Comparison of ENCODE assay signal across 14 cellular contexts in genomic region chr15:40775007-40775406, GRCh38. TPM values are rescaled to one million over a fixed set of nuclear protein-coding genes. Genes with fewer than 3 reads are reported as not detected.
DNase-seq lines count a peak whose midpoint lies in the region; ATAC-seq, FAIRE-seq and TF ChIP-seq lines count a peak whose summit lies in the region.
"Had no signal": no experiment of that assay in that cellular context is flagged by ENCODE, and none has a peak within 500 bp of the region (broad histone marks: within the 10 kb centered on the region; RNA-seq: fewer than 3 reads in every experiment).

No MANE protein-coding gene starts in this region.

- H3K79me2 ChIP-seq in K562 (ENCODE audit: control insufficient read depth, insufficient read depth, low read length) = no peaks in the 10 kb centered on the region

- peak overlapping the region; percentile 5 for H2BK120ac ChIP-seq in neuronal stem cell (ENCODE audit: low read depth, low read length)

- no peak overlapping the region for H2BK15ac ChIP-seq in neuronal stem cell (ENCODE audit: low read length)

- H4K8ac ChIP-seq in neuronal stem cell (ENCODE audit: low read depth, low read length) = no peak overlapping the region

- H3K36me3 ChIP-seq in BLaER1 (peaks cover 70% of the 10 kb centered on the region), K562 (ENCODE audit: control insufficient read depth, insufficient read depth, low read length) (peaks cover 64% of the 10 kb centered on the region; the same call in 2 of the 3 replicates), neuronal stem cell (replicated peaks in 1 of 2; ENCODE audit: control insufficient read depth in 2 of 2, insufficient read depth in 2 of 2, low read length in 2 of 2) (peaks cover 30 to 74% of the 10 kb centered on the region in 2 donors), left lung (peaks cover 0 to 100% of the 10 kb centered on the region in 2 donors)

- H3K9me1 ChIP-seq in K562 (ENCODE audit: control insufficient read depth, insufficient read depth, low read length) = no peaks in the 10 kb centered on the region

- H2AFZ ChIP-seq in K562 (ENCODE audit: low read depth, low read length) (no peak overlapping the region), neuronal stem cell (ENCODE audit: low read length) (no peak overlapping the region)

- H3K27me3 ChIP-seq in BLaER1 (no peaks in the 10 kb centered on the region), K562 (ENCODE audit: control insufficient read depth in 2 of 2, insufficient read depth in 2 of 2, low read length in 2 of 2) (no peaks in the 10 kb centered on the region), neuronal stem cell (ENCODE audit: control insufficient read depth in 3 of 3, insufficient read depth in 3 of 3, low read depth in 1 of 3, low read length in 3 of 3) (no peaks in the 10 kb centered on the region), left lung (no peaks in the 10 kb centered on the region)

- H3K36me3 Mint-ChIP-seq in activated T-cell treated with anti-CD3 and anti-CD28 coated beads, Interleukin-2, amount 50 U/mL, for 24 hours (ENCODE audit: low read depth) = peaks cover 89% of the 10 kb centered on the region

- H2BK5ac ChIP-seq in neuronal stem cell (ENCODE audit: low read length) = no peak overlapping the region

- peak overlapping the region; percentile 10; the same call in 1 of the 2 replicates for H3K9ac ChIP-seq in BLaER1
- H3K9ac ChIP-seq in K562 (ENCODE audit: insufficient read depth in 1 of 2, low read depth in 2 of 2, low read length in 2 of 2) = peak overlapping the region in 1 of 2 experiments; percentile 19; a peak in 3 of 4 replicates
- peak overlapping the region; percentile 21 for H3K9ac ChIP-seq in neuronal stem cell (ENCODE audit: low read depth, low read length, poor library complexity)

- intact Hi-C loops in K562 (cut with micrococcal nuclease) (no loop called here), head of caudate nucleus (cut with DNase I) (no loop called here), left lung (cut with DNase I) (no loop called here)

- H3K27ac Mint-ChIP-seq in activated T-cell treated with anti-CD3 and anti-CD28 coated beads, Interleukin-2, amount 50 U/mL, for 24 hours = no peak overlapping the region

- in situ Hi-C loops in K562 (cut with MboI) = no loop called here

- POLR2A ChIA-PET in K562 (lab: Yijun Ruan, JAX) = interaction anchor here (0.9 to 1.0 kb wide), 2 partner anchors 13 to 61 kb away, joined by 3 read pairs; no protein-coding TSS in a partner anchor

- H3K27me3 Mint-ChIP-seq in activated T-cell treated with anti-CD3 and anti-CD28 coated beads, Interleukin-2, amount 50 U/mL, for 24 hours = no peaks in the 10 kb centered on the region
- H3K27me3 Mint-ChIP-seq: CD4-positive, alpha-beta memory T cell had no signal

- no peak for TF ChIP-seq POLR2A in K562 (conservative IDR thresholded peaks at IDR 0.05)

- WGBS in K562 (ENCODE audit: insufficient coverage, low coverage, missing lambda C conversion rate) = 62% methylated on average over 10 of the region's 10 CpGs
- no CpG with 5 or more reads among the region's 10 CpGs for whole genome bisulfite sequencing in neuronal stem cell (ENCODE audit: extremely low coverage in 2 of 2, insufficient read length in 2 of 2, insufficient replicate concordance in 1 of 2), 2 donors

- H3K4me1 ChIP-seq in BLaER1 = peaks cover 62% of the 10 kb centered on the region
- peaks cover 10 to 12% of the 10 kb centered on the region in 2 experiments; a peak in 4 of 5 replicates for H3K4me1 ChIP-seq in K562 (replicated peaks in 1 of 2; ENCODE audit: control insufficient read depth in 2 of 2, insufficient read depth in 2 of 2, low read length in 2 of 2)
- no peaks in the 10 kb centered on the region for H3K4me1 ChIP-seq in neuronal stem cell (ENCODE audit: control insufficient read depth in 2 of 2, insufficient read depth in 1 of 2, low read depth in 1 of 2, low read length in 2 of 2)
- peaks cover 0 to 7% of the 10 kb centered on the region in 2 donors for H3K4me1 ChIP-seq in left lung

- TF ChIP-seq CTCF in K562 (IDR thresholded peaks at IDR 0.05 in 2 of 3, conservative IDR thresholded peaks at IDR 0.05 in 1 of 3; ENCODE audit: insufficient read depth in 2 of 3, low read depth in 1 of 3, low read length in 3 of 3) (no peak), left lung (IDR thresholded peaks at IDR 0.05) (no peak)

- no peak overlapping the region for H3K14ac ChIP-seq in neuronal stem cell (ENCODE audit: low read length)

- no TSS peak for BruUV-seq in K562 (replicated peaks; lab: Mats Ljungman, UMichigan)

- no peak overlapping the region for H4K91ac ChIP-seq in neuronal stem cell (ENCODE audit: low read depth, low read length, poor library complexity)

- H4K20me1 ChIP-seq in BLaER1 = peaks cover 27% of the 10 kb centered on the region; the same call in 1 of the 2 replicates
- no peaks in the 10 kb centered on the region for H4K20me1 ChIP-seq in K562 (replicated peaks; ENCODE audit: control insufficient read depth, insufficient read depth, low read length)

- H2AK5ac ChIP-seq in neuronal stem cell (ENCODE audit: low read depth, low read length) = no peak overlapping the region

- no peak for TF ChIP-seq RAD21 in K562 (CRISPR knock-in tag; conservative IDR thresholded peaks at IDR 0.05 in 1 of 2, IDR thresholded peaks at IDR 0.05 in 1 of 2)

- H3K9me3 ChIP-seq in BLaER1 (no peaks in the 10 kb centered on the region), K562 (replicated peaks; ENCODE audit: control insufficient read depth, insufficient read depth, low read depth, low read length) (no peaks in the 10 kb centered on the region), neuronal stem cell (replicated peaks in 1 of 2; ENCODE audit: control insufficient read depth in 2 of 2, insufficient read depth in 1 of 2, low read depth in 1 of 2, low read length in 2 of 2) (peaks cover 0 to 2% of the 10 kb centered on the region in 2 donors), left lung (no peaks in the 10 kb centered on the region)

- CTCF ChIA-PET in K562 (lab: Yijun Ruan, JAX; ENCODE audit: low intra/inter-chr PET ratio) = no interaction called here

- FAIRE-seq in K562 (lab: Jason Lieb, UNC) = no peak
- FAIRE-seq: GM12878 had no signal

- H3K27ac ChIP-seq in BLaER1 = peak overlapping the region; percentile 30; the same call in 1 of the 2 replicates
- 0 out of 3 replicates have a peak overlapping the region, but pooled peaks have one; percentile 21 for H3K27ac ChIP-seq in K562 (ENCODE audit: extremely low read depth, low read depth, low read length)
- H3K27ac ChIP-seq in neuronal stem cell (replicated peaks; ENCODE audit: low read length) = no peak overlapping the region
- no peak overlapping the region for H3K27ac ChIP-seq in left lung

- H2BK12ac ChIP-seq in neuronal stem cell (ENCODE audit: low read length) = no peak overlapping the region

- H3K79me1 ChIP-seq in neuronal stem cell (ENCODE audit: low read depth, low read length) = peaks cover 2% of the 10 kb centered on the region

- no peak overlapping the region for H3K23ac ChIP-seq in neuronal stem cell (ENCODE audit: low read depth, low read length, poor library complexity)

- ATAC-seq in K562 (no peak), left lung (no peak)
- ATAC-seq: GM12878 had no signal

- no peak for DNase-seq in K562 (ENCODE audit: extremely low read depth in 1 of 4, low spot score in 3 of 4)
- DNase-seq in head of caudate nucleus = peak in 25 of 42 donors; percentile 17 to 81 (median 47)
- no peak for DNase-seq in neuronal stem cell (ENCODE audit: low spot score)
- no peak for DNase-seq in inferior parietal cortex (ENCODE audit: extremely low spot score)
- no peak for DNase-seq in activated T-cell treated with anti-CD3 and anti-CD28 coated beads, Interleukin-2, amount 50 U/mL, for 24 hours
- DNase-seq in left lung = no peak
- DNase-seq: 8988T; AML-193; CD4-positive, alpha-beta memory T cell; DMS79; GOT3; H9 had no signal

- H3K4me3 Mint-ChIP-seq in activated T-cell treated with anti-CD3 and anti-CD28 coated beads, Interleukin-2, amount 50 U/mL, for 24 hours = no peak overlapping the region
- H3K4me3 Mint-ChIP-seq: CD4-positive, alpha-beta memory T cell; H9 had no signal

- no peaks in the 10 kb centered on the region for H3K9me3 Mint-ChIP-seq in activated T-cell treated with anti-CD3 and anti-CD28 coated beads, Interleukin-2, amount 50 U/mL, for 24 hours
- H3K9me3 Mint-ChIP-seq: H9 had no signal

- no peak overlapping the region for H3K4me3 ChIP-seq in BLaER1
- H3K4me3 ChIP-seq in K562 = no peak overlapping the region
- H3K4me3 ChIP-seq in neuronal stem cell (ENCODE audit: low read length in 2 of 2) = no peak overlapping the region
- H3K4me3 ChIP-seq in left lung = no peak overlapping the region
- H3K4me3 ChIP-seq: GM12878 had no signal

- H3K4me2 ChIP-seq in BLaER1 (peak overlapping the region; percentile 51), K562 (ENCODE audit: insufficient read depth, low read length) (peak overlapping the region; percentile 30; the same call in 1 of the 2 replicates), neuronal stem cell (ENCODE audit: insufficient read depth, low read length, poor library complexity, severe bottlenecking) (no peak overlapping the region)

- no peak overlapping the region for H3K18ac ChIP-seq in neuronal stem cell (ENCODE audit: low read length)

- no peak for TF ChIP-seq EP300 in K562 (IDR thresholded peaks at IDR 0.05; ENCODE audit: low read length)

- H3K4ac ChIP-seq in neuronal stem cell (ENCODE audit: low read length) = no peak overlapping the region

- H3K4me1 Mint-ChIP-seq in activated T-cell treated with anti-CD3 and anti-CD28 coated beads, Interleukin-2, amount 50 U/mL, for 24 hours (ENCODE audit: low read depth) = peaks cover 15% of the 10 kb centered on the region
- H3K4me1 Mint-ChIP-seq: H9 had no signal

RNA-seq across cellular contexts. Expression of gene C15orf62, which starts 5.2 kb away (rescaled TPM):
- 0.51 and 0.67 TPM in 2 replicates for total RNA-seq in K562 (2011; cell fraction: chromatin; rRNA removed; ENCODE audit: low replicate concordance)
- total RNA-seq in K562 (2011; cell fraction: nucleolus; rRNA removed) = 0.39 and 0.50 TPM in 2 replicates
- 0.22 TPM in 1 of 2 replicates, not detected in the other for total RNA-seq in K562 (2011; cell fraction: nucleoplasm; rRNA removed)
- 0.29 and 0.36 TPM in 2 replicates for total RNA-seq in K562 (2014; rRNA removed)
- total RNA-seq in K562 (2014; rRNA removed; fragmentation: Illumina TruSeq; extraction: Trizol) = 0.22 and 0.29 TPM in 2 replicates
- total RNA-seq in K562 (2015; rRNA removed; fragmentation: Illumina TruSeq; extraction: Trizol) = 0.57 and 0.76 TPM in 2 replicates
- 0.40 and 0.45 TPM in 2 replicates for total RNA-seq in K562 (2021)
- polyA plus RNA-seq in K562 (2011; rRNA removed) = 0.08 and 0.20 TPM in 2 replicates
- 0.12 and 0.15 TPM in 2 replicates for polyA plus RNA-seq in K562 (2011; cell fraction: cytosol; rRNA removed)
- 0.24 and 0.34 TPM in 2 replicates for polyA plus RNA-seq in K562 (2011; cell fraction: nucleus; rRNA removed)
- polyA plus RNA-seq in K562 (2012) = 1.0 and 2.9 TPM in 2 replicates
- polyA plus RNA-seq in K562 (2014; fragmentation: Illumina TruSeq; extraction: Trizol) = 0.28 and 0.31 TPM in 2 replicates
- polyA plus RNA-seq in K562 (2014; fragmentation: Nextera tagmentation; extraction: Ambion mirVana) = under 1 TPM in 1 of 2 experiments, not detected in 1; 0.01 TPM
- 0.17 and 0.32 TPM in 2 replicates for polyA plus RNA-seq in K562 (2014; rRNA removed)
- 0.28 and 0.36 TPM in 2 replicates for polyA minus RNA-seq in K562 (2011; rRNA and poly(A)+ RNA removed)
- polyA minus RNA-seq in K562 (2011; cell fraction: cytosol; rRNA and poly(A)+ RNA removed) = not detected in 2 replicates
- 0.27 and 0.67 TPM in 2 replicates for polyA minus RNA-seq in K562 (2011; cell fraction: nucleus; rRNA and poly(A)+ RNA removed)
- 0.03 TPM for polyA plus RNA-seq in neuronal stem cell (2013, experiment 1 of 2)
- polyA plus RNA-seq in neuronal stem cell (2013, experiment 2 of 2) = not detected
- under 1 TPM; 0.32 to 0.71 TPM for total RNA-seq in left lung

RNA-seq across cellular contexts. Expression of gene GCHFR, which starts 11.1 kb away (rescaled TPM):
- 5.8 and 10.5 TPM in 2 replicates for total RNA-seq in K562 (2011; cell fraction: chromatin; rRNA removed; ENCODE audit: low replicate concordance)
- 15.2 and 19.6 TPM in 2 replicates for total RNA-seq in K562 (2011; cell fraction: nucleolus; rRNA removed)
- 9.9 and 10.0 TPM in 2 replicates for total RNA-seq in K562 (2011; cell fraction: nucleoplasm; rRNA removed)
- total RNA-seq in K562 (2014; rRNA removed) = 81.2 and 83.5 TPM in 2 replicates
- total RNA-seq in K562 (2014; rRNA removed; fragmentation: Illumina TruSeq; extraction: Trizol) = 5.3 and 8.7 TPM in 2 replicates
- 28.2 and 30.0 TPM in 2 replicates for total RNA-seq in K562 (2015; rRNA removed; fragmentation: Illumina TruSeq; extraction: Trizol)
- 31.9 and 37.3 TPM in 2 replicates for total RNA-seq in K562 (2021)
- 20.8 and 33.6 TPM in 2 replicates for polyA plus RNA-seq in K562 (2011; rRNA removed)
- 73.6 and 108 TPM in 2 replicates for polyA plus RNA-seq in K562 (2011; cell fraction: cytosol; rRNA removed)
- 19.7 and 25.2 TPM in 2 replicates for polyA plus RNA-seq in K562 (2011; cell fraction: nucleus; rRNA removed)
- polyA plus RNA-seq in K562 (2012) = 27.0 and 47.9 TPM in 2 replicates
- 16.0 and 25.7 TPM in 2 replicates for polyA plus RNA-seq in K562 (2014; fragmentation: Illumina TruSeq; extraction: Trizol)
- 10 to 100 TPM; 10.1 to 18.2 TPM for polyA plus RNA-seq in K562 (2014; fragmentation: Nextera tagmentation; extraction: Ambion mirVana)
- polyA plus RNA-seq in K562 (2014; rRNA removed) = 55.2 and 75.1 TPM in 2 replicates
- polyA minus RNA-seq in K562 (2011; rRNA and poly(A)+ RNA removed) = 4.2 and 5.4 TPM in 2 replicates
- polyA minus RNA-seq in K562 (2011; cell fraction: cytosol; rRNA and poly(A)+ RNA removed) = 9.0 and 17.8 TPM in 2 replicates
- polyA minus RNA-seq in K562 (2011; cell fraction: nucleus; rRNA and poly(A)+ RNA removed) = 11.4 and 17.0 TPM in 2 replicates
- 1.4 TPM for polyA plus RNA-seq in neuronal stem cell (2013, experiment 1 of 2)
- polyA plus RNA-seq in neuronal stem cell (2013, experiment 2 of 2) = 1.7 TPM
- 10 to 100 TPM; 42.1 to 61.5 TPM for total RNA-seq in left lung

RNA-seq across cellular contexts. Expression of gene RMDN3, which starts 20.0 kb away (rescaled TPM):
- total RNA-seq in K562 (2011; cell fraction: chromatin; rRNA removed; ENCODE audit: low replicate concordance) = 63.2 and 82.7 TPM in 2 replicates
- total RNA-seq in K562 (2011; cell fraction: nucleolus; rRNA removed) = 59.7 and 60.7 TPM in 2 replicates
- total RNA-seq in K562 (2011; cell fraction: nucleoplasm; rRNA removed) = 60.9 and 71.7 TPM in 2 replicates
- total RNA-seq in K562 (2014; rRNA removed) = 25.9 and 33.8 TPM in 2 replicates
- total RNA-seq in K562 (2014; rRNA removed; fragmentation: Illumina TruSeq; extraction: Trizol) = 23.5 and 24.9 TPM in 2 replicates
- total RNA-seq in K562 (2015; rRNA removed; fragmentation: Illumina TruSeq; extraction: Trizol) = 25.4 and 26.4 TPM in 2 replicates
- total RNA-seq in K562 (2021) = 38.2 and 39.4 TPM in 2 replicates
- 28.9 and 32.7 TPM in 2 replicates for polyA plus RNA-seq in K562 (2011; rRNA removed)
- polyA plus RNA-seq in K562 (2011; cell fraction: cytosol; rRNA removed) = 22.9 and 23.4 TPM in 2 replicates
- polyA plus RNA-seq in K562 (2011; cell fraction: nucleus; rRNA removed) = 38.7 and 41.9 TPM in 2 replicates
- 32.4 and 38.8 TPM in 2 replicates for polyA plus RNA-seq in K562 (2012)
- 31.4 and 33.3 TPM in 2 replicates for polyA plus RNA-seq in K562 (2014; fragmentation: Illumina TruSeq; extraction: Trizol)
- 1 to 10 TPM; 8.1 to 8.9 TPM for polyA plus RNA-seq in K562 (2014; fragmentation: Nextera tagmentation; extraction: Ambion mirVana)
- 35.7 and 36.4 TPM in 2 replicates for polyA plus RNA-seq in K562 (2014; rRNA removed)
- 19.4 and 23.6 TPM in 2 replicates for polyA minus RNA-seq in K562 (2011; rRNA and poly(A)+ RNA removed)
- 13.7 and 16.1 TPM in 2 replicates for polyA minus RNA-seq in K562 (2011; cell fraction: cytosol; rRNA and poly(A)+ RNA removed)
- 13.3 and 25.8 TPM in 2 replicates for polyA minus RNA-seq in K562 (2011; cell fraction: nucleus; rRNA and poly(A)+ RNA removed)
- 9.7 TPM for polyA plus RNA-seq in neuronal stem cell (2013, experiment 1 of 2)
- polyA plus RNA-seq in neuronal stem cell (2013, experiment 2 of 2) = 9.2 TPM
- 10 to 100 TPM; 60.4 to 83.1 TPM for total RNA-seq in left lung

RNA-seq across cellular contexts. Expression of gene ZFYVE19, which starts 31.9 kb away (rescaled TPM):
- total RNA-seq in K562 (2011; cell fraction: chromatin; rRNA removed; ENCODE audit: low replicate concordance) = 53.9 and 97.1 TPM in 2 replicates
- 55.0 and 62.4 TPM in 2 replicates for total RNA-seq in K562 (2011; cell fraction: nucleolus; rRNA removed)
- 34.8 and 43.8 TPM in 2 replicates for total RNA-seq in K562 (2011; cell fraction: nucleoplasm; rRNA removed)
- total RNA-seq in K562 (2014; rRNA removed) (13.1 and 20.8 TPM in 2 replicates), K562 (2014; rRNA removed; fragmentation: Illumina TruSeq; extraction: Trizol) (7.9 and 13.1 TPM in 2 replicates), K562 (2015; rRNA removed; fragmentation: Illumina TruSeq; extraction: Trizol) (20.7 and 22.5 TPM in 2 replicates), K562 (2021) (18.2 and 19.9 TPM in 2 replicates), left lung (10 to 100 TPM; 23.6 to 26.2 TPM)
- polyA plus RNA-seq in K562 (2011; rRNA removed) (27.1 and 35.2 TPM in 2 replicates), K562 (2014; fragmentation: Illumina TruSeq; extraction: Trizol) (30.0 and 36.8 TPM in 2 replicates), K562 (2014; fragmentation: Nextera tagmentation; extraction: Ambion mirVana) (1 to 10 TPM; 1.5 to 3.6 TPM), K562 (2014; rRNA removed) (23.4 and 23.5 TPM in 2 replicates)
- polyA plus RNA-seq in K562 (2011; cell fraction: cytosol; rRNA removed) = 38.7 and 39.7 TPM in 2 replicates
- polyA plus RNA-seq in K562 (2011; cell fraction: nucleus; rRNA removed) = 105 TPM in 2 replicates
- polyA plus RNA-seq in K562 (2012) = 23.5 and 35.7 TPM in 2 replicates
- polyA minus RNA-seq in K562 (2011; rRNA and poly(A)+ RNA removed) = 22.6 and 25.2 TPM in 2 replicates
- 11.4 and 13.7 TPM in 2 replicates for polyA minus RNA-seq in K562 (2011; cell fraction: cytosol; rRNA and poly(A)+ RNA removed)
- polyA minus RNA-seq in K562 (2011; cell fraction: nucleus; rRNA and poly(A)+ RNA removed) = 22.2 and 27.5 TPM in 2 replicates
- 7.3 TPM for polyA plus RNA-seq in neuronal stem cell (2013, experiment 1 of 2)
- 8.2 TPM for polyA plus RNA-seq in neuronal stem cell (2013, experiment 2 of 2)

RNA-seq across cellular contexts. Expression of gene DNAJC17, which starts 32.3 kb away (rescaled TPM):
- 52.2 and 75.8 TPM in 2 replicates for total RNA-seq in K562 (2011; cell fraction: chromatin; rRNA removed; ENCODE audit: low replicate concordance)
- total RNA-seq in K562 (2011; cell fraction: nucleolus; rRNA removed) = 35.9 and 41.6 TPM in 2 replicates
- total RNA-seq in K562 (2011; cell fraction: nucleoplasm; rRNA removed) = 34.0 and 47.2 TPM in 2 replicates
- total RNA-seq in K562 (2014; rRNA removed) = 57.9 and 60.3 TPM in 2 replicates
- 39.5 and 44.2 TPM in 2 replicates for total RNA-seq in K562 (2014; rRNA removed; fragmentation: Illumina TruSeq; extraction: Trizol)
- 58.4 and 61.5 TPM in 2 replicates for total RNA-seq in K562 (2015; rRNA removed; fragmentation: Illumina TruSeq; extraction: Trizol)
- total RNA-seq in K562 (2021) = 31.2 and 41.0 TPM in 2 replicates
- 33.8 and 37.9 TPM in 2 replicates for polyA plus RNA-seq in K562 (2011; rRNA removed)
- polyA plus RNA-seq in K562 (2011; cell fraction: cytosol; rRNA removed) = 38.9 and 62.7 TPM in 2 replicates
- 54.0 and 67.1 TPM in 2 replicates for polyA plus RNA-seq in K562 (2011; cell fraction: nucleus; rRNA removed)
- 31.6 and 35.7 TPM in 2 replicates for polyA plus RNA-seq in K562 (2012)
- 51.3 and 68.6 TPM in 2 replicates for polyA plus RNA-seq in K562 (2014; fragmentation: Illumina TruSeq; extraction: Trizol)
- 1 to 10 TPM; 2.4 to 9.1 TPM for polyA plus RNA-seq in K562 (2014; fragmentation: Nextera tagmentation; extraction: Ambion mirVana)
- 66.6 and 79.4 TPM in 2 replicates for polyA plus RNA-seq in K562 (2014; rRNA removed)
- polyA minus RNA-seq in K562 (2011; rRNA and poly(A)+ RNA removed) = 24.9 and 30.8 TPM in 2 replicates
- 16.6 and 22.6 TPM in 2 replicates for polyA minus RNA-seq in K562 (2011; cell fraction: cytosol; rRNA and poly(A)+ RNA removed)
- 9.8 and 36.0 TPM in 2 replicates for polyA minus RNA-seq in K562 (2011; cell fraction: nucleus; rRNA and poly(A)+ RNA removed)
- polyA plus RNA-seq in neuronal stem cell (2013, experiment 1 of 2) = 41.3 TPM
- polyA plus RNA-seq in neuronal stem cell (2013, experiment 2 of 2) = 37.8 TPM
- 10 to 100 TPM; 24.3 to 32.6 TPM for total RNA-seq in left lung

Comparison
In these comparisons a context has a peak if more than half of its experiments do, and no peak if none do; other contexts are left out.
1. H3K27ac ChIP-seq: peak in BLaER1 (single experiment) and K562 (single experiment); none in neuronal stem cell (single experiment) and left lung (0 of 2).
2. DNase-seq: peak in head of caudate nucleus (25 of 42); none in K562 (0 of 4), neuronal stem cell (single experiment), inferior parietal cortex (single experiment), activated T-cell treated with anti-CD3 and anti-CD28 coated beads, Interleukin-2, amount 50 U/mL, for 24 hours (single experiment) and left lung (0 of 2).